ENCODE assay signal across 1 cellular context in the genomic region with DNA sequence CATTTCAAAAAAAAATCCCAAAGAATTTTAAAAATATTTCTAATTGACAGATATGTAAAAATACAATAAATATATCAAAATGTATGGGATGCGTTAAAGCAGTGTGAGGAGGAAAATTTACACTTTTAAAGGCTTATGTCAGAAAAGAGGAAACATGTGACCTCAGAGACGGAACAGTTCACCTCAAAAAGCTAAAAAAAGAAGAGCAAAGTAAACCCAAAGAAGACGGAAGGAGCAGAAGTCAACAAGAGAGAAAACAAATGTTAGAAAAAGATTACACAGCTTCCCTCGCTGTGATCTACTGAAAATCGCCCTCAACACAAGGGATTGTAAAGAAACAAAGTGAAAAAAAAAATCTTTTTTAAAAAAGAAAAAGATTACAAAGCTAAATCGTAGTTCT.
TF ChIP-seq lines count a peak whose summit lies in the region.

No MANE protein-coding gene starts in this region.

TF ChIP-seq in HepG2, 621 proteins besides CTCF, POLR2A, EP300 and RAD21 (continued from another document):
- TF ChIP-seq, protein P1, sequence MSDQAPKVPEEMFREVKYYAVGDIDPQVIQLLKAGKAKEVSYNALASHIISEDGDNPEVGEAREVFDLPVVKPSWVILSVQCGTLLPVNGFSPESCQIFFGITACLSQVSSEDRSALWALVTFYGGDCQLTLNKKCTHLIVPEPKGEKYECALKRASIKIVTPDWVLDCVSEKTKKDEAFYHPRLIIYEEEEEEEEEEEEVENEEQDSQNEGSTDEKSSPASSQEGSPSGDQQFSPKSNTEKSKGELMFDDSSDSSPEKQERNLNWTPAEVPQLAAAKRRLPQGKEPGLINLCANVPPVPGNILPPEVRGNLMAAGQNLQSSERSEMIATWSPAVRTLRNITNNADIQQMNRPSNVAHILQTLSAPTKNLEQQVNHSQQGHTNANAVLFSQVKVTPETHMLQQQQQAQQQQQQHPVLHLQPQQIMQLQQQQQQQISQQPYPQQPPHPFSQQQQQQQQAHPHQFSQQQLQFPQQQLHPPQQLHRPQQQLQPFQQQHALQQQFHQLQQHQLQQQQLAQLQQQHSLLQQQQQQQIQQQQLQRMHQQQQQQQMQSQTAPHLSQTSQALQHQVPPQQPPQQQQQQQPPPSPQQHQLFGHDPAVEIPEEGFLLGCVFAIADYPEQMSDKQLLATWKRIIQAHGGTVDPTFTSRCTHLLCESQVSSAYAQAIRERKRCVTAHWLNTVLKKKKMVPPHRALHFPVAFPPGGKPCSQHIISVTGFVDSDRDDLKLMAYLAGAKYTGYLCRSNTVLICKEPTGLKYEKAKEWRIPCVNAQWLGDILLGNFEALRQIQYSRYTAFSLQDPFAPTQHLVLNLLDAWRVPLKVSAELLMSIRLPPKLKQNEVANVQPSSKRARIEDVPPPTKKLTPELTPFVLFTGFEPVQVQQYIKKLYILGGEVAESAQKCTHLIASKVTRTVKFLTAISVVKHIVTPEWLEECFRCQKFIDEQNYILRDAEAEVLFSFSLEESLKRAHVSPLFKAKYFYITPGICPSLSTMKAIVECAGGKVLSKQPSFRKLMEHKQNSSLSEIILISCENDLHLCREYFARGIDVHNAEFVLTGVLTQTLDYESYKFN (CRISPR knock-in tag; conservative IDR thresholded peaks at IDR 0.05), result no peak
- TF ChIP-seq ZNF343 (CRISPR knock-in tag; IDR thresholded peaks at IDR 0.05) (no peak), ZNF782 (CRISPR knock-in tag; IDR thresholded peaks at IDR 0.05; ENCODE audit: borderline replicate concordance) (no peak), KLF6 (CRISPR knock-in tag; IDR thresholded peaks at IDR 0.05) (no peak), ZSCAN21 (CRISPR knock-in tag; IDR thresholded peaks at IDR 0.05; ENCODE audit: borderline replicate concordance) (no peak), ZNF430 (CRISPR knock-in tag; IDR thresholded peaks at IDR 0.05) (no peak), ZNF180 (CRISPR knock-in tag; IDR thresholded peaks at IDR 0.05; ENCODE audit: borderline replicate concordance, low read depth) (no peak), RORA (CRISPR knock-in tag; IDR thresholded peaks at IDR 0.05) (no peak)
- TF ChIP-seq, protein P2, sequence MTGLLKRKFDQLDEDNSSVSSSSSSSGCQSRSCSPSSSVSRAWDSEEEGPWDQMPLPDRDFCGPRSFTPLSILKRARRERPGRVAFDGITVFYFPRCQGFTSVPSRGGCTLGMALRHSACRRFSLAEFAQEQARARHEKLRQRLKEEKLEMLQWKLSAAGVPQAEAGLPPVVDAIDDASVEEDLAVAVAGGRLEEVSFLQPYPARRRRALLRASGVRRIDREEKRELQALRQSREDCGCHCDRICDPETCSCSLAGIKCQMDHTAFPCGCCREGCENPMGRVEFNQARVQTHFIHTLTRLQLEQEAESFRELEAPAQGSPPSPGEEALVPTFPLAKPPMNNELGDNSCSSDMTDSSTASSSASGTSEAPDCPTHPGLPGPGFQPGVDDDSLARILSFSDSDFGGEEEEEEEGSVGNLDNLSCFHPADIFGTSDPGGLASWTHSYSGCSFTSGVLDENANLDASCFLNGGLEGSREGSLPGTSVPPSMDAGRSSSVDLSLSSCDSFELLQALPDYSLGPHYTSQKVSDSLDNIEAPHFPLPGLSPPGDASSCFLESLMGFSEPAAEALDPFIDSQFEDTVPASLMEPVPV (CRISPR knock-in tag; IDR thresholded peaks at IDR 0.05), result no peak
TF ChIP-seq in HepG2: peak in this region for 0.
